ENCODE assay signal across 8 cellular contexts in the genomic region with DNA sequence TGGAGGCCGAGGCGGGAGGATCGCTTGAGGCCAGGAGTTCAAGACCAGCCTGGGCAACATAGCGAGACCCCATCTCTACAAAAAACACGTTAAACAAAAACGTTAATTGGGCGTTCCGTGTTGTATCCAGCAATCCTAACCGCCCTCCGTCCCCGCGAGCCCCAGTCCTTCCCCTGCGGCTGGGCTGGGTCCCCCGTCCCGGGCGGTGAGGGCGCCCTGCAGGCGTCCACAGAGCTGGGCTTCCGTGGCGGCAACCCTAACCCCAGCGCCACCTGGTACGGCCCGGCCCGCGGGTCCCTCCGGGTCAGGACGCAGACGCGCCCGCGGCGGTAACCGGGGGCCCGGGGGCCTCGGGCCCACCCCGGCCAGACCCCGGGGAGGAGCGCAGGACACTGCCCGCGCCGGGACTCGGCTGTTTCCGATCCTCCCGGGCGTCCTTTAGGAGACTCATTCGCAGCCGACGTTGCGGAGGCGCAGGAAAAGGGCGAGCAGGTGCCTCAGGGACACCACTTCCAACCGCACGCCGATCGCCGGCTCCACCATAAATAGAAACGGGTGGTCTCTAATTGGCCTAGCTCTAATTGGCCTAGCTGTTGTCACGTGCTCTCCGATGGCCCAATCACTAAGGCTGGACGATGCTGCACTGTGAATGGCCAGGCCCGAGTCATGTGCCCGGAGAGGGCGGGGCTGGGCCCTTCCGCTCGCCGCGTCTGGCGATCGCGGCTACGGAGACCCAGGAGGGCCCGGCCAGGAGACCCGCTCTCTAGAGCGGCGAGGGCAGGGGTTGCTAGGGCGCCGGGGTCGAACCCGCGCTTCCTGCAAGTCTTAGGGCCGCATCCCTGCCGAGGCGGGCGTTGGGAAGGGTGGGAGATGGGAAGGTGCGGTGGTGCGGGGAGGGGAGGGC. TPM values are rescaled to one million over a fixed set of nuclear protein-coding genes. Genes with fewer than 3 reads are reported as not detected.
DNase-seq lines count a peak whose midpoint lies in the region; ATAC-seq and TF ChIP-seq lines count a peak whose summit lies in the region.

No MANE protein-coding gene starts in this region.

- H3K27ac Mint-ChIP-seq in IgD-negative memory B cell, result peak overlapping the region; percentile 91 to 97 (median 95)

- H3K27me3 Mint-ChIP-seq in IgD-negative memory B cell, result no peaks in the 10 kb centered on the region

- peak overlapping the region; percentile 88 to 96 (median 92) for H3K4me3 Mint-ChIP-seq in IgD-negative memory B cell

- H3K36me3 Mint-ChIP-seq in IgD-negative memory B cell, result no peaks in the 10 kb centered on the region

- no peaks in the 10 kb centered on the region for H3K9me3 Mint-ChIP-seq in IgD-negative memory B cell

- DNase-seq in DMS153 (lab: John Stamatoyannopoulos, UW) (peak; percentile 99), OCI-M1 (lab: John Stamatoyannopoulos, UW) (peak; percentile 99), erythroblast (lab: John Stamatoyannopoulos, UW) (peak; percentile 97 to 98), mucosa of gallbladder (ENCODE audit: low spot score) (peak; percentile 98)
- peak; percentile 88 for DNase-seq in activated T-cell treated with anti-CD3 and anti-CD28 coated beads, Interleukin-2, amount 50 U/mL, for 1 hour
- peak; percentile 86 for DNase-seq in stimulated activated CD8-positive, alpha-beta memory T cell treated with anti-CD3 and anti-CD28 coated beads, Interleukin-4, amount 100 ng/mL, for 24 hours (ENCODE audit: low read depth)

- ATAC-seq in GM21576 (IDR thresholded peaks at IDR 0.05; ENCODE audit: unreplicated experiment), result peak; percentile 89

- TF ChIP-seq POLR2A in erythroblast (IDR thresholded peaks at IDR 0.05; ENCODE audit: low read length), result peak; percentile 99

- H3K4me1 Mint-ChIP-seq in IgD-negative memory B cell, result peaks cover 22 to 29% (median 23%) of the 10 kb centered on the region in 3 donors

RNA-seq across cellular contexts. Expression of a gene that starts 19.0 kb away (rescaled TPM):
- 78.3 TPM for polyA plus RNA-seq in IgD-negative memory B cell
- 161 TPM for total RNA-seq in mucosa of gallbladder

RNA-seq across cellular contexts. Expression of a gene that starts 24.9 kb away (rescaled TPM):
- 4.4 TPM for polyA plus RNA-seq in IgD-negative memory B cell
- 12.0 TPM for total RNA-seq in mucosa of gallbladder

RNA-seq across cellular contexts. Expression of a gene that starts 41.1 kb away (rescaled TPM):
- polyA plus RNA-seq in IgD-negative memory B cell, result 0.83 TPM
- 8.5 TPM for total RNA-seq in mucosa of gallbladder

Comparison
In these comparisons a context has a peak if more than half of its experiments do, and no peak if none do; other contexts are left out.
1. Peak in every context shown above with its lines: DNase-seq and ATAC-seq.